ENCODE assay signal across 21 cellular contexts in the genomic region with DNA sequence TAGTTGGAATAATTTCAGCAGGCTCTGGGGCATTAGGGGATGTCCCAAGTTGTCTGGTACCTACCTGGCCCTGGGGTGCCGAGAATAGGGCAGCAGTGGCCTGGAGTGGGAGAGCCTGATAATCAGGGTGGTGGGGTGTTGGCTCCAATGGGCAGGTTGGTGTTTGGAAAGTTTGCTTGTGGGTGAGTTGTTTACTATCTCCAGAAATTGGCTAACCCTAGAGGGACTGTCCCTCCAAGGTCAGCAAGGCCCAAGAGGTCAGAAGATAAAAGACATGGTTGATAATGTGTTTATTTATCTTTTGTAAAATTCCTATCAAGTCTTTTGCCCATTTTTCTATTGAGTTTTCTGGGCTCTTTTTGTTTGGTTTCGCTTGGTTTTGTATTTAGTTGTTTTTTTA.
DNase-seq lines count a peak whose midpoint lies in the region; ATAC-seq, FAIRE-seq and TF ChIP-seq lines count a peak whose summit lies in the region.
"Had no signal": no experiment of that assay in that cellular context is flagged by ENCODE, and none has a peak within 500 bp of the region (broad histone marks: within the 10 kb centered on the region; RNA-seq: fewer than 3 reads in every experiment).

No MANE protein-coding gene starts in this region.

- no peaks in the 10 kb centered on the region; a peak in 3 of 7 replicates for H3K36me3 Mint-ChIP-seq in H9 (ENCODE audit: insufficient read depth in 1 of 3, low read depth in 3 of 3)
- H3K36me3 Mint-ChIP-seq: CD8-positive, alpha-beta T cell had no signal

- no peak overlapping the region for H3K56ac ChIP-seq in H9 (ENCODE audit: insufficient read length, low read depth, low read length)

- no peak overlapping the region for H3K4me2 ChIP-seq in H9 (ENCODE audit: insufficient read depth, insufficient read length, low read length)
- H3K4me2 ChIP-seq in HepG2 (ENCODE audit: low read depth, low read length) = no peak overlapping the region
- no peak overlapping the region for H3K4me2 ChIP-seq in neuronal stem cell (ENCODE audit: insufficient read depth, low read length, poor library complexity, severe bottlenecking)
- H3K4me2 ChIP-seq: A549; BLaER1 treated with 17β-estradiol and CSF1 and Interleukin-3, amounts not matched to agents 10 nM and 100 nM had no signal

- TF ChIP-seq EP300 in HepG2 (IDR thresholded peaks at IDR 0.05; ENCODE audit: low read depth in 2 of 2, low read length in 2 of 2) = no peak
- no peak for TF ChIP-seq EP300 in HepG2 (CRISPR knock-in tag; IDR thresholded peaks at IDR 0.05; ENCODE audit: borderline replicate concordance)

- H4K91ac ChIP-seq in H9 (ENCODE audit: insufficient read length, low read depth, low read length) = no peak overlapping the region
- H4K91ac ChIP-seq in neuronal stem cell (ENCODE audit: low read depth, low read length, poor library complexity) = no peak overlapping the region

- POLR2A ChIA-PET in HepG2 (lab: Yijun Ruan, JAX) = no interaction called here

- H3K9ac ChIP-seq in H9 (ENCODE audit: extremely low read depth, insufficient read length, low read length) (no peak overlapping the region), HepG2 (ENCODE audit: insufficient read depth, low read depth, low read length) (no peak overlapping the region), neuronal stem cell (ENCODE audit: low read depth, low read length, poor library complexity) (no peak overlapping the region)
- H3K9ac ChIP-seq: BLaER1 treated with 17β-estradiol and CSF1 and Interleukin-3, amounts not matched to agents 10 nM and 100 nM had no signal

- WGBS in H9 (ENCODE audit: extremely low coverage, insufficient read length, low lambda C conversion rate) = no CpG with 5 or more reads among the region's 2 CpGs
- WGBS in HepG2 (ENCODE audit: low lambda C conversion rate) = 79% methylated on average over 1 of the region's 2 CpGs
- WGBS in neuronal stem cell (ENCODE audit: extremely low coverage in 2 of 2, insufficient read length in 2 of 2, insufficient replicate concordance in 1 of 2), 2 donors = no CpG with 5 or more reads among the region's 2 CpGs
- 83 to 98% methylated on average over 2 of the region's 2 CpGs for WGBS in body of pancreas, 2 donors
- 87 to 97% (median 96%) methylated on average over 2 of the region's 2 CpGs for WGBS in heart left ventricle, 4 donors

- H3K4me3 Mint-ChIP-seq in H9 = no peak overlapping the region
- H3K4me3 Mint-ChIP-seq: B cell; CD4-positive, alpha-beta T cell; CD8-positive, alpha-beta T cell had no signal

- intact Hi-C loops in HepG2 (cut with micrococcal nuclease; ENCODE audit: unreplicated experiment) (no loop called here), body of pancreas (cut with DNase I) (no loop called here), heart left ventricle (cut with DNase I) (loop anchor here in 1 of 10 donors (10.0 kb wide), 1 partner anchor 58 kb away; no protein-coding TSS in a partner anchor)

- H3K36me3 ChIP-seq in HepG2 (replicated peaks in 1 of 2; ENCODE audit: control insufficient read depth in 1 of 2, insufficient read depth in 2 of 2, low read length in 2 of 2) (peaks cover 0 to 3% of the 10 kb centered on the region in 2 experiments; a peak in 1 of 5 replicates), neuronal stem cell (replicated peaks in 1 of 2; ENCODE audit: control insufficient read depth in 2 of 2, insufficient read depth in 2 of 2, low read length in 2 of 2) (peaks cover 0 to 64% of the 10 kb centered on the region in 2 donors), body of pancreas (replicated peaks in 1 of 2; ENCODE audit: insufficient read depth in 1 of 2, low read depth in 2 of 2) (no peaks in the 10 kb centered on the region), heart left ventricle (peaks cover 0 to 30% (median 13%) of the 10 kb centered on the region in 9 donors)

- H2BK15ac ChIP-seq in H9 (ENCODE audit: low read depth, low read length) = no peak overlapping the region
- H2BK15ac ChIP-seq in neuronal stem cell (ENCODE audit: low read length) = no peak overlapping the region

- no peaks in the 10 kb centered on the region for H3K9me3 Mint-ChIP-seq in H9
- H3K9me3 Mint-ChIP-seq: CD4-positive, alpha-beta T cell had no signal

- no peak for FAIRE-seq in HepG2 (lab: Jason Lieb, UNC)
- FAIRE-seq: A549, D721Med, G401.6, GM12891 had no signal

- no peak for DNase-seq in H9
- DNase-seq in HepG2 (ENCODE audit: low spot score) = peak; percentile 8
- no peak for DNase-seq in neuronal stem cell (ENCODE audit: low spot score)
- DNase-seq in body of pancreas = no peak
- DNase-seq in heart left ventricle = no peak
- DNase-seq: AML-193; Caco-2; Calu3; CD4-positive, alpha-beta T cell; CD8-positive, alpha-beta T cell; DMS79 treated with DMSO at 0.1 percent for 48 hours; GF-D8 had no signal

- H2BK12ac ChIP-seq in H9 (ENCODE audit: insufficient read length, low read depth, low read length) (no peak overlapping the region), neuronal stem cell (ENCODE audit: low read length) (no peak overlapping the region)

- H4K8ac ChIP-seq in H9 (replicated peaks; ENCODE audit: insufficient read length, low read depth, low read length) (no peak overlapping the region), neuronal stem cell (ENCODE audit: low read depth, low read length) (no peak overlapping the region)

- H4K20me1 ChIP-seq in H9 (ENCODE audit: control insufficient read depth, insufficient read depth, insufficient read length) (no peaks in the 10 kb centered on the region), HepG2 (ENCODE audit: insufficient read depth, low read length) (no peaks in the 10 kb centered on the region)
- H4K20me1 ChIP-seq: BLaER1 treated with 17β-estradiol and CSF1 and Interleukin-3, amounts not matched to agents 10 nM and 100 nM had no signal

- no peak overlapping the region for H3K18ac ChIP-seq in H9 (ENCODE audit: insufficient read length, low read depth, low read length)
- peak overlapping the region; percentile 7 for H3K18ac ChIP-seq in neuronal stem cell (ENCODE audit: low read length)

- H3K14ac ChIP-seq in H9 (ENCODE audit: insufficient read depth, low read length) (no peak overlapping the region), neuronal stem cell (ENCODE audit: low read length) (peak overlapping the region; percentile 38)

- H2AK5ac ChIP-seq in H9 (ENCODE audit: insufficient read length, low read length) = no peak overlapping the region
- peak overlapping the region; percentile 19 for H2AK5ac ChIP-seq in neuronal stem cell (ENCODE audit: low read depth, low read length)

- no peaks in the 10 kb centered on the region for H3K27me3 Mint-ChIP-seq in H9 (ENCODE audit: low read depth)

- H3K79me2 ChIP-seq in H9 (ENCODE audit: insufficient read depth, low read length) (no peaks in the 10 kb centered on the region), HepG2 (ENCODE audit: insufficient read depth, low read length) (no peaks in the 10 kb centered on the region)

- H3K27ac ChIP-seq in H9 (ENCODE audit: insufficient read length, low read depth, low read length) (no peak overlapping the region), HepG2 (ENCODE audit: extremely low read length, insufficient read depth, low read length) (no peak overlapping the region), neuronal stem cell (replicated peaks; ENCODE audit: low read length) (no peak overlapping the region), body of pancreas (no peak overlapping the region), heart left ventricle (no peak overlapping the region)
- H3K27ac ChIP-seq: 22Rv1; A549; BLaER1 treated with 17β-estradiol and CSF1 and Interleukin-3, amounts not matched to agents 10 nM and 100 nM; C4-2B had no signal

- CTCF ChIA-PET in HepG2 (lab: Yijun Ruan, JAX; ENCODE audit: low intra/inter-chr PET ratio, low total read pairs) = no interaction called here

- H2BK20ac ChIP-seq in H9 (ENCODE audit: low read depth, low read length, poor library complexity, severe bottlenecking) = no peak overlapping the region

- no peak overlapping the region for H3K23ac ChIP-seq in H9 (ENCODE audit: insufficient read length, low read depth, low read length)
- H3K23ac ChIP-seq in neuronal stem cell (ENCODE audit: low read depth, low read length, poor library complexity) = peak overlapping the region; percentile 31

- H3K4ac ChIP-seq in H9 (ENCODE audit: low read depth, low read length) (no peak overlapping the region), neuronal stem cell (ENCODE audit: low read length) (no peak overlapping the region)

- no TSS peak for BruUV-seq in HepG2 (replicated peaks; lab: Mats Ljungman, UMichigan)

- H3K27me3 ChIP-seq in H9 (ENCODE audit: insufficient read depth, low read length) = no peaks in the 10 kb centered on the region
- H3K27me3 ChIP-seq in HepG2 (ENCODE audit: control insufficient read depth in 1 of 2, insufficient read depth in 2 of 2, low read length in 2 of 2) = no peaks in the 10 kb centered on the region
- no peaks in the 10 kb centered on the region for H3K27me3 ChIP-seq in neuronal stem cell (ENCODE audit: control insufficient read depth in 3 of 3, insufficient read depth in 3 of 3, low read depth in 1 of 3, low read length in 3 of 3)
- no peaks in the 10 kb centered on the region for H3K27me3 ChIP-seq in body of pancreas
- H3K27me3 ChIP-seq in heart left ventricle = no peaks in the 10 kb centered on the region
- H3K27me3 ChIP-seq: BLaER1 treated with 17β-estradiol and CSF1 and Interleukin-3, amounts not matched to agents 10 nM and 100 nM had no signal

- H3K79me1 ChIP-seq in H9 (ENCODE audit: insufficient read depth, low read depth, low read length, poor library complexity, severe bottlenecking) (no peaks in the 10 kb centered on the region), neuronal stem cell (ENCODE audit: low read depth, low read length) (no peaks in the 10 kb centered on the region)

- no peak; the same call in 2 of the 3 replicates for ATAC-seq in HepG2
- no peak for ATAC-seq in body of pancreas
- ATAC-seq in SK-N-SH treated with all-trans-retinoic acid at 6 μM for 48 hours = no peak
- no peak for ATAC-seq in heart left ventricle
- ATAC-seq: A549; CD8-positive, alpha-beta T cell had no signal

- TF ChIP-seq RAD21 in HepG2 (CRISPR knock-in tag; IDR thresholded peaks at IDR 0.05) = no peak

- no peaks in the 10 kb centered on the region for H3K23me2 ChIP-seq in H9 (ENCODE audit: insufficient read length, low read depth, low read length, poor library complexity, severe bottlenecking)

- H2BK120ac ChIP-seq in H9 (ENCODE audit: low read depth, low read length, poor library complexity, severe bottlenecking) = no peak overlapping the region
- no peak overlapping the region for H2BK120ac ChIP-seq in neuronal stem cell (ENCODE audit: low read depth, low read length)

- H3K9me3 ChIP-seq in H9 (ENCODE audit: control insufficient read depth, low read depth, low read length) (no peaks in the 10 kb centered on the region), HepG2 (ENCODE audit: low read length) (no peaks in the 10 kb centered on the region), neuronal stem cell (replicated peaks in 1 of 2; ENCODE audit: control insufficient read depth in 2 of 2, insufficient read depth in 1 of 2, low read depth in 1 of 2, low read length in 2 of 2) (peaks cover 0 to under 1% of the 10 kb centered on the region in 2 donors), body of pancreas (no peaks in the 10 kb centered on the region), heart left ventricle (no peaks in the 10 kb centered on the region)
- H3K9me3 ChIP-seq: A549, Caco-2 had no signal

- TF ChIP-seq POLR2A in HepG2 (IDR thresholded peaks at IDR 0.05; ENCODE audit: insufficient read depth in 1 of 2, low read depth in 2 of 2, low read length in 2 of 2) = no peak
- no peak for TF ChIP-seq POLR2A in body of pancreas (IDR thresholded peaks at IDR 0.05)
- no peak for TF ChIP-seq POLR2A in heart left ventricle (IDR thresholded peaks at IDR 0.05)

- H3K27ac Mint-ChIP-seq in H9 = peak overlapping the region in 2 of 3 experiments; percentile 63 to 76; a peak in 3 of 7 replicates
- H3K27ac Mint-ChIP-seq: B cell; CD4-positive, alpha-beta T cell; CD8-positive, alpha-beta T cell had no signal

- in situ Hi-C loops in HepG2 (cut with HindIII; ENCODE audit: extremely low pct_ligation_motif_present, low pct_unique_long_range_greater_than_20kb) = no loop called here

- H3K4me1 Mint-ChIP-seq in H9 = no peaks in the 10 kb centered on the region
- H3K4me1 Mint-ChIP-seq: B cell had no signal

- H3K4me1 ChIP-seq in H9 (ENCODE audit: insufficient read depth, low read length) (no peaks in the 10 kb centered on the region), HepG2 (ENCODE audit: insufficient read depth, low read length) (peaks cover 8% of the 10 kb centered on the region), neuronal stem cell (ENCODE audit: control insufficient read depth in 2 of 2, insufficient read depth in 1 of 2, low read depth in 1 of 2, low read length in 2 of 2) (no peaks in the 10 kb centered on the region), body of pancreas (peaks cover 7% of the 10 kb centered on the region), heart left ventricle (no peaks in the 10 kb centered on the region)
- H3K4me1 ChIP-seq: BLaER1 treated with 17β-estradiol and CSF1 and Interleukin-3, amounts not matched to agents 10 nM and 100 nM; Caco-2 had no signal

- TF ChIP-seq CTCF in H9 (conservative IDR thresholded peaks at IDR 0.05) = no peak
- TF ChIP-seq CTCF in HepG2 (CRISPR knock-in tag; IDR thresholded peaks at IDR 0.05) = no peak
- no peak for TF ChIP-seq CTCF in body of pancreas (IDR thresholded peaks at IDR 0.05)
- no peak for TF ChIP-seq CTCF in heart left ventricle (IDR thresholded peaks at IDR 0.05)

- H2BK5ac ChIP-seq in H9 (ENCODE audit: insufficient read length, low read length) (no peak overlapping the region), neuronal stem cell (ENCODE audit: low read length) (no peak overlapping the region)

- no peak overlapping the region for H3T11ph ChIP-seq in H9 (ENCODE audit: low read length)

- no peak overlapping the region for H2AFZ ChIP-seq in H9 (ENCODE audit: low read length)
- no peak overlapping the region for H2AFZ ChIP-seq in HepG2 (ENCODE audit: low read length)
- no peak overlapping the region for H2AFZ ChIP-seq in neuronal stem cell (ENCODE audit: low read length)

- H4K5ac ChIP-seq in H9 (ENCODE audit: insufficient read length, low read depth, low read length) = no peak overlapping the region

- H3K4me3 ChIP-seq in HepG2 (replicated peaks in 1 of 3; ENCODE audit: insufficient read depth in 1 of 3, low read depth in 2 of 3, low read length in 3 of 3) (no peak overlapping the region), neuronal stem cell (ENCODE audit: low read length in 2 of 2) (no peak overlapping the region), body of pancreas (no peak overlapping the region), heart left ventricle (no peak overlapping the region)
- H3K4me3 ChIP-seq: A549; BLaER1 treated with 17β-estradiol and CSF1 and Interleukin-3, amounts not matched to agents 10 nM and 100 nM had no signal
